In genomic region chr3:148269816-148270215, GRCh38 we compare ENCODE assay signal across 24 cellular contexts.
A peak's percentile ranks its signal among the peaks of the same experiment; 100 is the strongest.
DNase-seq lines count a peak whose midpoint lies in the region; ATAC-seq and TF ChIP-seq lines count a peak whose summit lies in the region.
"Had no signal": no experiment of that assay in that cellular context is flagged by ENCODE, and none has a peak within 500 bp of the region (broad histone marks: within the 10 kb centered on the region; RNA-seq: fewer than 3 reads in every experiment).

No MANE protein-coding gene starts in this region.

- H3K27me3 ChIP-seq in mammary epithelial cell (ENCODE audit: insufficient read depth, low read length) = no peaks in the 10 kb centered on the region
- H3K27me3 ChIP-seq in breast epithelium = no peaks in the 10 kb centered on the region
- no peaks in the 10 kb centered on the region for H3K27me3 ChIP-seq in brain microvascular endothelial cell (replicated peaks)
- H3K27me3 ChIP-seq in layer of hippocampus (ENCODE audit: control insufficient read depth, insufficient read depth, low read length) = no peaks in the 10 kb centered on the region
- H3K27me3 ChIP-seq in hepatocyte = no peaks in the 10 kb centered on the region
- H3K27me3 ChIP-seq: heart right ventricle, testis had no signal

- no TSS peak for BruUV-seq in mammary epithelial cell (replicated peaks; lab: Mats Ljungman, UMichigan)

- H3K9ac ChIP-seq in mammary epithelial cell (ENCODE audit: insufficient read depth, low read length) = no peak overlapping the region

- no peaks in the 10 kb centered on the region for H3K36me3 ChIP-seq in mammary epithelial cell (ENCODE audit: insufficient read depth, low read length)
- no peaks in the 10 kb centered on the region for H3K36me3 ChIP-seq in breast epithelium
- H3K36me3 ChIP-seq in brain microvascular endothelial cell (replicated peaks) = no peaks in the 10 kb centered on the region
- no peaks in the 10 kb centered on the region for H3K36me3 ChIP-seq in hepatocyte (replicated peaks; ENCODE audit: insufficient read depth, low read depth)
- H3K36me3 ChIP-seq: heart right ventricle, WERI-Rb-1 had no signal

- CTCF ChIA-PET in mammary epithelial cell (lab: Charles Lee; ENCODE audit: low non-redundant PET) = no interaction called here

- H3K27ac ChIP-seq in mammary epithelial cell (ENCODE audit: insufficient read depth, low read depth, low read length) (no peak overlapping the region), breast epithelium (no peak overlapping the region), brain microvascular endothelial cell (no peak overlapping the region), layer of hippocampus (ENCODE audit: low read depth, low read length) (peak overlapping the region; percentile 58), hepatocyte (no peak overlapping the region)
- H3K27ac ChIP-seq: C4-2B, heart right ventricle, testis, WERI-Rb-1 had no signal

- H3K79me2 ChIP-seq in mammary epithelial cell (ENCODE audit: insufficient read depth, low read length) = no peaks in the 10 kb centered on the region
- H3K79me2 ChIP-seq in hepatocyte = no peaks in the 10 kb centered on the region

- TF ChIP-seq CTCF in mammary epithelial cell (conservative IDR thresholded peaks at IDR 0.05 in 1 of 2, IDR thresholded peaks at IDR 0.05 in 1 of 2; ENCODE audit: extremely low read depth in 1 of 2, insufficient read depth in 1 of 2, low read depth in 1 of 2, low read length in 2 of 2) (no peak), breast epithelium (IDR thresholded peaks at IDR 0.05) (no peak), brain microvascular endothelial cell (IDR thresholded peaks at IDR 0.05; ENCODE audit: low read depth, low read length, missing control alignments) (no peak), hepatocyte (IDR thresholded peaks at IDR 0.05; ENCODE audit: poor library complexity) (no peak)

- no peak overlapping the region for H3K4me2 ChIP-seq in mammary epithelial cell (ENCODE audit: insufficient read depth, low read depth, low read length)
- H3K4me2 ChIP-seq in hepatocyte = no peak overlapping the region

- H4K20me1 ChIP-seq in mammary epithelial cell (ENCODE audit: insufficient read depth, low read length) = no peaks in the 10 kb centered on the region
- no peaks in the 10 kb centered on the region for H4K20me1 ChIP-seq in hepatocyte (ENCODE audit: insufficient read depth, poor library complexity, severe bottlenecking)

- no peak for TF ChIP-seq POLR2A in breast epithelium (IDR thresholded peaks at IDR 0.05)

- intact Hi-C loops in mammary epithelial cell (cut with micrococcal nuclease) (no loop called here), breast epithelium (cut with DNase I; ENCODE audit: low total_unique reads) (no loop called here)

- H3K9me3 ChIP-seq in mammary epithelial cell (replicated peaks; ENCODE audit: insufficient read depth, low read length) (no peaks in the 10 kb centered on the region), breast epithelium (no peaks in the 10 kb centered on the region), hepatocyte (ENCODE audit: low read depth) (no peaks in the 10 kb centered on the region)
- H3K9me3 ChIP-seq: heart right ventricle, testis had no signal

- DNase-seq in mammary epithelial cell (peak; percentile 10), breast epithelium (ENCODE audit: low spot score in 2 of 2) (no peak), brain microvascular endothelial cell (peak; percentile 11), hepatocyte (ENCODE audit: low spot score) (no peak), NCI-H2171 treated with DMSO at 0.1 percent for 48 hours (lab: John Stamatoyannopoulos, UW) (no peak), NCI-H2107 (lab: John Stamatoyannopoulos, UW) (no peak)
- DNase-seq: 8988T; activated CD4-positive, alpha-beta memory T cell treated with anti-CD3 and anti-CD28 coated beads, Interleukin-2, amount 10 ng/mL, durations not matched to agents 7 days and 5 days; activated T-cell treated with anti-CD3 and anti-CD28 coated beads, Interleukin-2, amount 50 U/mL, for 48 hours; DMS 273 treated with DMSO at 0.1 percent for 48 hours; heart right ventricle; HFFc6; islet precursor cell; NCI-H187; NCI-H510A; small intestine; T-helper 1 cell; testis; WERI-Rb-1 had no signal

- H3K4me3 ChIP-seq in mammary epithelial cell (replicated peaks in 1 of 3; ENCODE audit: insufficient read depth in 1 of 3, low read depth in 2 of 3, low read length in 3 of 3) (no peak overlapping the region), breast epithelium (no peak overlapping the region), brain microvascular endothelial cell (ENCODE audit: low read depth, low read length) (no peak overlapping the region), hepatocyte (no peak overlapping the region)
- H3K4me3 ChIP-seq: heart right ventricle, testis had no signal

- in situ Hi-C loops in mammary epithelial cell (cut with MboI; ENCODE audit: low sequenced_read_pairs in 2 of 2) (no loop called here), brain microvascular endothelial cell (cut with HindIII; ENCODE audit: low pct_ligation_motif_present, low sequenced_read_pairs) (no loop called here)

- ATAC-seq in HG03097 (IDR thresholded peaks at IDR 0.05; ENCODE audit: low FRiP score, unreplicated experiment) = no peak
- ATAC-seq: esophagus mucosa; heart right ventricle; natural killer cell treated with Interleukin-12 subunit alpha and Interleukin-12 subunit beta and Interleukin-15 and Interleukin-18, amount 100 ng/mL, for 72 hours had no signal

- H3K4me1 ChIP-seq in mammary epithelial cell (ENCODE audit: insufficient read depth, low read length) = no peaks in the 10 kb centered on the region
- no peaks in the 10 kb centered on the region for H3K4me1 ChIP-seq in breast epithelium
- no peaks in the 10 kb centered on the region for H3K4me1 ChIP-seq in hepatocyte (ENCODE audit: insufficient read depth)
- H3K4me1 ChIP-seq: heart right ventricle, testis had no signal

- no peaks in the 10 kb centered on the region for H3K9me2 ChIP-seq in hepatocyte (replicated peaks; ENCODE audit: insufficient read depth)

- no peak overlapping the region for H2AFZ ChIP-seq in mammary epithelial cell (ENCODE audit: low read depth, low read length)
- no peak overlapping the region for H2AFZ ChIP-seq in hepatocyte

- dilution Hi-C loops in mammary epithelial cell (cut with HindIII; ENCODE audit: low sequenced_read_pairs) = no loop called here

Comparison
In these comparisons a context has a peak if more than half of its experiments do, and no peak if none do; other contexts are left out.
1. DNase-seq: peak in mammary epithelial cell (single experiment) and brain microvascular endothelial cell (single experiment); none in breast epithelium (0 of 2), hepatocyte (single experiment), NCI-H2171 treated with DMSO at 0.1 percent for 48 hours (single experiment) and NCI-H2107 (single experiment).